Comparison of ENCODE assay signal across 8 cellular contexts in the genomic region with DNA sequence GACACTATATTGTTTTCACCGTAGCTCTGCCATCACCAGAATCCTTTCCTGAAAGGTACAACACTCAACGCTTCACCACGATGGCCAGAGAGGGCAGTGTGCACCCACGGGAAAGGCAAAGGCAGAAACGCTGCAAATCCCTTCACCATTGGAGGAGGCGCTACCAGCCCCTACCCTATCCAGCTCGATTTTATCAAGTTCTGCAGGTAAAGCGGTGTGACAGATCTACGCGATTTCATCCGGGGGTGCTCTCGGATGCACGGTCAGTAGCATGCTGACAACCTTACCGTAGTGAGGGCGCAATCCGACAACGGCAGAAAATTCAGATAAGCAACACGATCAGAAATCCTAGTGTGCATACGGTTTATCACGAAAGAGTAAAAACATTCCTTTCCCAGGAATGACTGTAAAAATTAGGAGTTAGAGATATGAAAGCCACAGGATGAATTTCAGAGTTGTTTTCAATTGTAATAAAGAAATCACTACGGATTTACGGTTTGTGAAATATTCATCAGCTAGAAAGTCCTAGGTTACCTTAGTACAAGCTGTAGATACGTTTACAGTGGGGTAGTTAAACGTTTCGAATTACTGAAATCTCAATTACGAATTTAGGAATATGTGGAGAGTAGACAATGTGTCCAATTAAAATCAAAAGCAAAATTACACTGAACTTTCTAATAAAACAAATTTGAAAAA.
DNase-seq lines count a peak whose midpoint lies in the region; ATAC-seq and TF ChIP-seq lines count a peak whose summit lies in the region.

No MANE protein-coding gene starts in this region.

- DNase-seq in AG08396 (ENCODE audit: low spot score): peak; percentile 86
- peak; percentile 91 for DNase-seq in NCI-H2171 treated with DMSO at 0.1 percent for 48 hours (lab: John Stamatoyannopoulos, UW)
- peak; percentile 85 to 88 for DNase-seq in cardiac fibroblast (ENCODE audit: low read depth in 2 of 2)
- DNase-seq in inferior parietal cortex (ENCODE audit: extremely low spot score): peak; percentile 93
- peak; percentile 77 to 78 (median 77) for DNase-seq in stimulated activated CD4-positive, alpha-beta T cell treated with anti-CD3 and anti-CD28 coated beads, Interleukin-12 subunit alpha, Interleukin-12 subunit beta, amount 100 ng/mL, for 48 hours (ENCODE audit: low read depth in 2 of 3, low spot score in 1 of 3)

- H3K4me3 ChIP-seq in WI38 (ENCODE audit: low read depth, low read length) (peak overlapping the region; percentile 66), cardiac fibroblast (replicated peaks in 1 of 2; ENCODE audit: low read depth in 2 of 2, low read length in 2 of 2) (peak overlapping the region; percentile 65 to 68)

- peak; percentile 98 for TF ChIP-seq CTCF in WI38 (IDR thresholded peaks at IDR 0.05; ENCODE audit: low read depth, low read length)
- TF ChIP-seq CTCF in cardiac fibroblast (IDR thresholded peaks at IDR 0.05; ENCODE audit: low read depth, low read length): peak; percentile 95

- peak; percentile 74 for ATAC-seq in GM18868 (IDR thresholded peaks at IDR 0.05; ENCODE audit: unreplicated experiment)
- peak; percentile 49 for ATAC-seq in HG03103 (IDR thresholded peaks at IDR 0.05; ENCODE audit: low read depth, unreplicated experiment)

Comparison
In these comparisons a context has a peak if more than half of its experiments do, and no peak if none do; other contexts are left out.
1. Peak in every context shown above with its lines: DNase-seq, ATAC-seq and H3K4me3 ChIP-seq.